In genomic region chr2:172454404-172455120, GRCh38 we compare ENCODE assay signal across 1 cellular context.
TF ChIP-seq lines count a peak whose summit lies in the region.

No MANE protein-coding gene starts in this region.

TF ChIP-seq in H1, 55 proteins besides CTCF, POLR2A, EP300 and RAD21:
- TF ChIP-seq CHD1 (IDR thresholded peaks at IDR 0.05; ENCODE audit: low read depth, low read length) (no peak), RBBP5 (IDR thresholded peaks at IDR 0.05; ENCODE audit: borderline replicate concordance, low read depth, low read length) (no peak), CHD7 (IDR thresholded peaks at IDR 0.05; ENCODE audit: insufficient replicate concordance, low read length) (no peak), BRCA1 (IDR thresholded peaks at IDR 0.05; ENCODE audit: low read depth, low read length) (no peak)
